9 cellular contexts compared by ENCODE assay signal in genomic region chr3:46930945-46931403, GRCh38. TPM values are rescaled to one million over a fixed set of nuclear protein-coding genes. Genes with fewer than 3 reads are reported as not detected.
A peak's percentile ranks its signal among the peaks of the same experiment; 100 is the strongest.
DNase-seq lines count a peak whose midpoint lies in the region; ATAC-seq and TF ChIP-seq lines count a peak whose summit lies in the region.
"Had no signal": no experiment of that assay in that cellular context is flagged by ENCODE, and none has a peak within 500 bp of the region (broad histone marks: within the 10 kb centered on the region; RNA-seq: fewer than 3 reads in every experiment).

No MANE protein-coding gene starts in this region.

- H3K27ac ChIP-seq in breast epithelium, result peak overlapping the region; percentile 85 to 89
- peak overlapping the region; percentile 58 for H3K27ac ChIP-seq in muscle layer of colon (ENCODE audit: low read depth, low read length)

- peaks cover 16 to 81% of the 10 kb centered on the region in 2 donors for H3K4me1 ChIP-seq in breast epithelium
- peaks cover 90% of the 10 kb centered on the region for H3K4me1 ChIP-seq in muscle layer of colon (ENCODE audit: insufficient read depth, low read length)

- intact Hi-C loops in breast epithelium (cut with DNase I; ENCODE audit: low total_unique reads), result no loop called here

- H3K9me3 Mint-ChIP-seq in activated naive CD4-positive, alpha-beta T cell treated with anti-CD3 and anti-CD28 coated beads, Interleukin-2, amount 50 U/mL, for 24 hours, result no peaks in the 10 kb centered on the region
- H3K9me3 Mint-ChIP-seq in type B pancreatic cell, result no peaks in the 10 kb centered on the region

- H3K4me3 ChIP-seq in breast epithelium (peak overlapping the region in 2 of 3 donors; percentile 6 to 13), muscle layer of colon (ENCODE audit: low read depth in 1 of 2, low read length in 2 of 2) (no peak overlapping the region)

- H3K27me3 ChIP-seq in breast epithelium, result no peaks in the 10 kb centered on the region
- no peaks in the 10 kb centered on the region for H3K27me3 ChIP-seq in muscle layer of colon (ENCODE audit: control insufficient read depth in 1 of 2, insufficient read depth in 2 of 2, low read length in 2 of 2)

- peak overlapping the region; percentile 56 for H3K27ac Mint-ChIP-seq in activated naive CD4-positive, alpha-beta T cell treated with anti-CD3 and anti-CD28 coated beads, Interleukin-2, amount 50 U/mL, for 24 hours
- peak overlapping the region; percentile 85 for H3K27ac Mint-ChIP-seq in type B pancreatic cell

- ATAC-seq in GM21576 (IDR thresholded peaks at IDR 0.05; ENCODE audit: unreplicated experiment), result no peak

- H3K4me3 Mint-ChIP-seq in activated naive CD4-positive, alpha-beta T cell treated with anti-CD3 and anti-CD28 coated beads, Interleukin-2, amount 50 U/mL, for 24 hours, result no peak overlapping the region
- H3K4me3 Mint-ChIP-seq in type B pancreatic cell, result peak overlapping the region; percentile 28

- no peaks in the 10 kb centered on the region for H3K9me3 ChIP-seq in breast epithelium
- no peaks in the 10 kb centered on the region for H3K9me3 ChIP-seq in muscle layer of colon (ENCODE audit: low read length)

- peaks cover 9% of the 10 kb centered on the region for H3K36me3 Mint-ChIP-seq in activated naive CD4-positive, alpha-beta T cell treated with anti-CD3 and anti-CD28 coated beads, Interleukin-2, amount 50 U/mL, for 24 hours
- H3K36me3 Mint-ChIP-seq in type B pancreatic cell, result peaks cover 18% of the 10 kb centered on the region

- H3K4me1 Mint-ChIP-seq in activated naive CD4-positive, alpha-beta T cell treated with anti-CD3 and anti-CD28 coated beads, Interleukin-2, amount 50 U/mL, for 24 hours, result peaks cover 68% of the 10 kb centered on the region
- H3K4me1 Mint-ChIP-seq in type B pancreatic cell (ENCODE audit: unreplicated experiment), result peaks cover 38% of the 10 kb centered on the region

- H3K9ac ChIP-seq in muscle layer of colon (ENCODE audit: low read length), result peak overlapping the region; percentile 0

- TF ChIP-seq POLR2A in breast epithelium (IDR thresholded peaks at IDR 0.05), result no peak

- DNase-seq in activated naive CD4-positive, alpha-beta T cell (lab: John Stamatoyannopoulos, UW), result no peak
- DNase-seq in breast epithelium (ENCODE audit: low spot score in 2 of 2) (peak in 1 of 2 donors; percentile 70), type B pancreatic cell (ENCODE audit: extremely low spot score, unreplicated experiment) (no peak), NCI-H748 treated with DMSO at 0.1 percent for 48 hours (lab: John Stamatoyannopoulos, UW) (no peak), H4 (ENCODE audit: low spot score) (no peak)
- DNase-seq: stimulated activated naive CD4-positive, alpha-beta T cell had no signal

- H3K36me3 ChIP-seq in breast epithelium (no peaks in the 10 kb centered on the region), muscle layer of colon (ENCODE audit: insufficient read depth, low read length) (peaks cover 11% of the 10 kb centered on the region)

- no peaks in the 10 kb centered on the region for H3K27me3 Mint-ChIP-seq in activated naive CD4-positive, alpha-beta T cell treated with anti-CD3 and anti-CD28 coated beads, Interleukin-2, amount 50 U/mL, for 24 hours
- no peaks in the 10 kb centered on the region for H3K27me3 Mint-ChIP-seq in type B pancreatic cell

- TF ChIP-seq CTCF in breast epithelium (IDR thresholded peaks at IDR 0.05), result no peak
- no peak for TF ChIP-seq CTCF in type B pancreatic cell (conservative IDR thresholded peaks at IDR 0.05)

RNA-seq across cellular contexts. Expression of gene CCDC12, which starts 45.6 kb away (rescaled TPM):
- total RNA-seq in breast epithelium (10 to 100 TPM; 27.0 to 50.2 (median 43.9) TPM), type B pancreatic cell (ENCODE audit: low replicate concordance) (46.7 and 49.7 TPM in 2 replicates)
- 15.1 and 16.0 TPM in 2 replicates for total RNA-seq in H4 (2014; rRNA removed; shearing (Covaris generic))

RNA-seq across cellular contexts. Expression of gene NBEAL2, which starts 48.5 kb away (rescaled TPM):
- total RNA-seq in breast epithelium, result 10 to 100 TPM; 16.8 to 58.3 (median 54.4) TPM
- 115 and 241 TPM in 2 replicates for total RNA-seq in type B pancreatic cell (ENCODE audit: low replicate concordance)
- 3.3 and 4.0 TPM in 2 replicates for total RNA-seq in H4 (2014; rRNA removed; shearing (Covaris generic))

RNA-seq across cellular contexts. Expression of gene PTH1R, which starts 53.5 kb away (rescaled TPM):
- 10 to 100 TPM in 2 of 3 donors, 1 to 10 TPM in 1; 4.7 to 38.2 (median 13.4) TPM for total RNA-seq in breast epithelium
- total RNA-seq in type B pancreatic cell (ENCODE audit: low replicate concordance), result 63.0 and 83.1 TPM in 2 replicates
- 0.43 TPM in 1 of 2 replicates, not detected in the other for total RNA-seq in H4 (2014; rRNA removed; shearing (Covaris generic))

Comparison
In these comparisons a context has a peak if more than half of its experiments do, and no peak if none do; other contexts are left out.
1. H3K4me3 ChIP-seq: peak in breast epithelium (2 of 3); none in muscle layer of colon (0 of 2).